In genomic region chr20:5056801-5057599, GRCh38 we compare ENCODE assay signal across 1 cellular context.
TF ChIP-seq lines count a peak whose summit lies in the region.

No MANE protein-coding gene starts in this region.

TF ChIP-seq in GM12878, 131 proteins besides CTCF, POLR2A, EP300 and RAD21 (continued from another document):
- TF ChIP-seq E2F4 (IDR thresholded peaks at IDR 0.05; ENCODE audit: low read depth, low read length) (no peak), MTA2 (IDR thresholded peaks at IDR 0.05; ENCODE audit: low read depth) (peak; percentile 46; the same call in 1 of the 2 replicates), ZSCAN29 (IDR thresholded peaks at IDR 0.05) (no peak), NBN (IDR thresholded peaks at IDR 0.05) (0 out of 2 replicates have a peak, but pooled peaks have one; percentile 55), ESRRA (IDR thresholded peaks at IDR 0.05; ENCODE audit: low read length) (no peak), LARP7 (IDR thresholded peaks at IDR 0.05) (0 out of 2 replicates have a peak, but pooled peaks have one; percentile 23), MEF2B (IDR thresholded peaks at IDR 0.05; ENCODE audit: partially characterized antibody, poor library complexity, severe bottlenecking) (peak; percentile 65), EGR1 (IDR thresholded peaks at IDR 0.05; ENCODE audit: borderline replicate concordance in 1 of 2, low read depth in 2 of 2, low read length in 2 of 2) (no peak), ETV6 (conservative IDR thresholded peaks at IDR 0.05 in 1 of 2, IDR thresholded peaks at IDR 0.05 in 1 of 2; ENCODE audit: borderline replicate concordance in 1 of 2, low read depth in 1 of 2) (peak in 1 of 2 experiments; percentile 54; a peak in 2 of 4 replicates), BCLAF1 (IDR thresholded peaks at IDR 0.05) (no peak), BACH1 (IDR thresholded peaks at IDR 0.05; ENCODE audit: borderline replicate concordance) (no peak), ZBTB40 (IDR thresholded peaks at IDR 0.05; ENCODE audit: borderline replicate concordance) (no peak; the same call in 1 of the 2 replicates), ZNF384 (IDR thresholded peaks at IDR 0.05; ENCODE audit: borderline replicate concordance, low read depth, low read length) (no peak), ZNF24 (IDR thresholded peaks at IDR 0.05) (no peak), SRF (IDR thresholded peaks at IDR 0.05; ENCODE audit: low read depth in 2 of 2, low read length in 2 of 2) (no peak), YY1 (IDR thresholded peaks at IDR 0.05; ENCODE audit: low read depth, low read length) (0 out of 2 replicates have a peak, but pooled peaks have one; percentile 43), USF1 (IDR thresholded peaks at IDR 0.05; ENCODE audit: borderline replicate concordance, extremely low read length, insufficient read depth, low read depth, low read length) (peak; percentile 31), RELA (IDR thresholded peaks at IDR 0.05; ENCODE audit: borderline replicate concordance, partially characterized antibody) (no peak), BMI1 (IDR thresholded peaks at IDR 0.05; ENCODE audit: borderline replicate concordance) (no peak), ZBED1 (IDR thresholded peaks at IDR 0.05; ENCODE audit: borderline replicate concordance) (no peak), SMAD5 (IDR thresholded peaks at IDR 0.05; ENCODE audit: low read depth) (no peak)
TF ChIP-seq in GM12878: peak in this region for 24.
